In the genomic region with DNA sequence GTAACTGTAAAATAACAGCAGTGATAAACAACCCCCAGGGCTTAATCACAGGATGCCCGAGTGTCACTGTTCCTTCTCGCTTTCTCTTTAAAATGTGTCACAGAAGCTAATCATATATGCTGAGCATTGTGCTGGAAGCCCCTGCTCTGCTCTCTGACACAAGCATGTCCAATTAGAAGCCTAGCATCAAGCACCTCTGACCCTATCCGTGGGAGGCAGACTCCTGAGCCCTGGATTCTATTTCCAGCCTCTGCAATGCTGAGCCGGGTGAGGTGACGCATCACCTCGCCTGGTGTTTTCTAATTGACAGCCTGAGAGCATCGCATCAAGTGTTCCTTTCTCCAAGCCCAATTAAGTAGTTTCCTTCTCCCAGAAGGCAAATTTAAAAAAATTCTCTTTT, we compare ENCODE assay signal across 22 cellular contexts. TPM values are rescaled to one million over a fixed set of nuclear protein-coding genes. Genes with fewer than 3 reads are reported as not detected.
"Had no signal": no experiment of that assay in that cellular context is flagged by ENCODE, and none has a peak within 500 bp of the region (broad histone marks: within the 10 kb centered on the region; RNA-seq: fewer than 3 reads in every experiment).

No MANE protein-coding gene starts in this region.

- H3K36me3 ChIP-seq: breast epithelium, esophagus squamous epithelium, neutrophil, pancreas, spleen, thyroid gland had no signal

- H3K4me1 ChIP-seq: breast epithelium, esophagus squamous epithelium, pancreas, spleen, thyroid gland had no signal

- H3K9me3 ChIP-seq: breast epithelium, esophagus squamous epithelium, mucosa of descending colon, neutrophil, pancreas, spleen, thyroid gland had no signal

- H3K4me3 ChIP-seq: breast epithelium, esophagus squamous epithelium, mucosa of descending colon, pancreas, spleen, thyroid gland had no signal

- H3K27ac ChIP-seq: breast epithelium, esophagus squamous epithelium, neutrophil, pancreas, spleen, thyroid gland, VCaP had no signal

- DNase-seq: activated CD4-positive, alpha-beta T cell treated with anti-CD3 and anti-CD28 coated beads for 1 hour; activated CD8-positive, alpha-beta memory T cell treated with anti-CD3 and anti-CD28 coated beads for 24 hours; activated CD8-positive, alpha-beta memory T cell treated with anti-CD3 and anti-CD28 coated beads, Interleukin-2, amount 50 U/mL, for 48 hours; activated effector memory CD4-positive, alpha-beta T cell treated with anti-CD3 and anti-CD28 coated beads, Interleukin-2, amount 50 U/mL, for 16 hours; activated naive CD4-positive, alpha-beta T cell treated with anti-CD3 and anti-CD28 coated beads, Interleukin-2, amount 50 U/mL, for 16 hours; activated T-cell treated with anti-CD3 and anti-CD28 coated beads, Interleukin-2, amount 50 U/mL, for 48 hours; aorta; cerebellar nuclear complex; effector memory CD8-positive, alpha-beta T cell; esophagus squamous epithelium; immature natural killer cell; mesenchymal stem cell; mucosa of descending colon; naive B cell; pancreas; spleen; stimulated activated CD4-positive, alpha-beta T cell treated with anti-CD3 and anti-CD28 coated beads, Interleukin-4, amount 100 ng/mL, for 4 hours; T-helper 2 cell; thyroid gland had no signal

- H3K27me3 ChIP-seq: breast epithelium, pancreas, thyroid gland had no signal

RNA-seq across cellular contexts. Expression of gene SCG2, which starts 19.7 kb away (rescaled TPM):
- polyA plus RNA-seq: immature natural killer cell had no signal
